In the genomic region with DNA sequence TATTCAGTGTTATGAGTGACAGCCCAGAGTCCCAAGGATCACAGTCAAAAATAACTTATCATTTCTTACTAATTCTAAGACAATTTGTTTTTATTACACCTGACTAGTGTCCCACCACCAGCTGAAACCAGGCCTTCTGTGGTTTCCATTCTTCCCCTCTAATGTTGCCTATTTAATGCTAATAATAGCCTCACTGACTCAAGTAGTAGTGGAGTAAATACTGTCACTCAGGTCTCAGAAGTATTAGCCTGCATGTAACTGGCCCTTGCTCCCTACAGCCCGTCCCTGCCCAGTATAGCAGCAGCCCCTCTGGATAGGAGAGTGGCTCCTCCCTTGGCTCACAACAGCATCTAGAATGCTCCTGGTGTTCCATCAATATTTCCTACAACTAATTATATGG, we compare ENCODE assay signal across 15 cellular contexts.
DNase-seq lines count a peak whose midpoint lies in the region; ATAC-seq, FAIRE-seq and TF ChIP-seq lines count a peak whose summit lies in the region.
"Had no signal": no experiment of that assay in that cellular context is flagged by ENCODE, and none has a peak within 500 bp of the region (broad histone marks: within the 10 kb centered on the region; RNA-seq: fewer than 3 reads in every experiment).

No MANE protein-coding gene starts in this region.

- no peaks in the 10 kb centered on the region for H3K36me3 Mint-ChIP-seq in neural crest cell (ENCODE audit: low read depth)
- H3K36me3 Mint-ChIP-seq: CD4-positive, alpha-beta memory T cell had no signal

- no peak overlapping the region for H3K27ac ChIP-seq in heart right ventricle
- no peak overlapping the region for H3K27ac ChIP-seq in right cardiac atrium (ENCODE audit: low read length)
- H3K27ac ChIP-seq: C4-2B had no signal

- H3K9me3 ChIP-seq in heart right ventricle, result peaks cover 0 to 5% (median 0%) of the 10 kb centered on the region in 11 donors
- H3K9me3 ChIP-seq in right cardiac atrium (ENCODE audit: control insufficient read depth, low read length), result no peaks in the 10 kb centered on the region

- H3K9me3 Mint-ChIP-seq in neural crest cell, result no peaks in the 10 kb centered on the region

- H3K4me3 ChIP-seq in heart right ventricle (no peak overlapping the region), right cardiac atrium (ENCODE audit: low read length) (no peak overlapping the region)
- H3K4me3 ChIP-seq: GM12878, GM23338 had no signal

- ATAC-seq in heart right ventricle (peak in 5 of 8 donors; percentile 33 to 83 (median 70)), right cardiac atrium (no peak), sciatic nerve (no peak)
- ATAC-seq: GM12878, GM23338 had no signal

- H3K4me1 ChIP-seq in heart right ventricle (peaks cover 0 to 21% (median 9%) of the 10 kb centered on the region in 9 donors), right cardiac atrium (ENCODE audit: control insufficient read depth, insufficient read depth, low read length) (no peaks in the 10 kb centered on the region)

- no peaks in the 10 kb centered on the region for H3K27me3 Mint-ChIP-seq in neural crest cell (ENCODE audit: low read depth)
- H3K27me3 Mint-ChIP-seq: CD4-positive, alpha-beta memory T cell had no signal

- WGBS in heart right ventricle, 2 donors, result 60 to 62% methylated on average over 1 of the region's 1 CpG
- WGBS in right cardiac atrium, result 80% methylated on average over 1 of the region's 1 CpG

- no peak for TF ChIP-seq CTCF in heart right ventricle (IDR thresholded peaks at IDR 0.05)
- TF ChIP-seq CTCF in neural crest cell (conservative IDR thresholded peaks at IDR 0.05), result no peak

- peak overlapping the region; percentile 27 for H3K27ac Mint-ChIP-seq in neural crest cell (ENCODE audit: unreplicated experiment)
- H3K27ac Mint-ChIP-seq: GM23338 had no signal

- no peaks in the 10 kb centered on the region for H3K4me1 Mint-ChIP-seq in neural crest cell

- H3K27me3 ChIP-seq in heart right ventricle, result no peaks in the 10 kb centered on the region
- H3K27me3 ChIP-seq in right cardiac atrium (ENCODE audit: control insufficient read depth, insufficient read depth), result no peaks in the 10 kb centered on the region

- H3K4me3 Mint-ChIP-seq in neural crest cell, result no peak overlapping the region
- H3K4me3 Mint-ChIP-seq: CD4-positive, alpha-beta memory T cell; GM23338 had no signal

- no peaks in the 10 kb centered on the region for H3K36me3 ChIP-seq in heart right ventricle

- intact Hi-C loops in heart right ventricle (cut with DNase I) (loop anchor here in 1 of 10 donors (10.0 kb wide), 1 partner anchor 56 kb away; no protein-coding TSS in a partner anchor), right cardiac atrium (cut with DNase I) (no loop called here), sciatic nerve (cut with DNase I) (no loop called here)

- no peak for FAIRE-seq in urothelium cell line (lab: Jason Lieb, UNC)
- FAIRE-seq: GM12878, GM18507 had no signal

- DNase-seq in heart right ventricle (no peak), right cardiac atrium (no peak), RPMI8226 (peak; percentile 12), neural crest cell (ENCODE audit: low read depth, low spot score) (no peak), urothelium cell line (ENCODE audit: low spot score) (no peak), inferior parietal cortex (ENCODE audit: extremely low spot score) (no peak), sciatic nerve (ENCODE audit: low spot score) (no peak)
- DNase-seq: ACHN; CD4-positive, alpha-beta memory T cell; DMS79; H7 had no signal

Comparison
In these comparisons a context has a peak if more than half of its experiments do, and no peak if none do; other contexts are left out.
1. ATAC-seq: peak in heart right ventricle (5 of 8); none in right cardiac atrium (0 of 2) and sciatic nerve (single experiment).